Comparison of ENCODE assay signal across 9 cellular contexts in genomic region chr19:10000171-10000826, GRCh38. TPM values are rescaled to one million over a fixed set of nuclear protein-coding genes. Genes with fewer than 3 reads are reported as not detected.
DNase-seq lines count a peak whose midpoint lies in the region; ATAC-seq and TF ChIP-seq lines count a peak whose summit lies in the region.
"Had no signal": no experiment of that assay in that cellular context is flagged by ENCODE, and none has a peak within 500 bp of the region (broad histone marks: within the 10 kb centered on the region; RNA-seq: fewer than 3 reads in every experiment).

No MANE protein-coding gene starts in this region.

- no peak overlapping the region for H3K27ac ChIP-seq in CD8-positive, alpha-beta T cell (ENCODE audit: low read depth, low read length)
- H3K27ac ChIP-seq in foreskin keratinocyte (no peak overlapping the region), uterus (no peak overlapping the region)

- POLR2A ChIA-PET in CD8-positive, alpha-beta T cell (lab: Charles Lee) = no interaction called here

- H3K4me3 Mint-ChIP-seq in CD8-positive, alpha-beta T cell = no peak overlapping the region
- H3K4me3 Mint-ChIP-seq in HFFc6 = no peak overlapping the region
- peak overlapping the region; percentile 29 for H3K4me3 Mint-ChIP-seq in activated T-helper 17 cell treated with anti-CD3 and anti-CD28 coated beads, Interleukin-2, amount 50 U/mL, for 72 hours

- H3K4me1 Mint-ChIP-seq in CD8-positive, alpha-beta T cell (ENCODE audit: low read depth) = peaks cover 13% of the 10 kb centered on the region
- H3K4me1 Mint-ChIP-seq in HFFc6 (ENCODE audit: low read depth) = peaks cover 15% of the 10 kb centered on the region
- H3K4me1 Mint-ChIP-seq in activated T-helper 17 cell treated with anti-CD3 and anti-CD28 coated beads, Interleukin-2, amount 50 U/mL, for 72 hours = peaks cover 39% of the 10 kb centered on the region

- no peak overlapping the region for H3K27ac Mint-ChIP-seq in CD8-positive, alpha-beta T cell
- no peak overlapping the region for H3K27ac Mint-ChIP-seq in HFFc6
- peak overlapping the region; percentile 16 for H3K27ac Mint-ChIP-seq in activated T-helper 17 cell treated with anti-CD3 and anti-CD28 coated beads, Interleukin-2, amount 50 U/mL, for 72 hours

- no peak for TF ChIP-seq POLR2A in uterus (IDR thresholded peaks at IDR 0.05)

- no peaks in the 10 kb centered on the region for H3K9me3 ChIP-seq in CD8-positive, alpha-beta T cell (ENCODE audit: low read length)
- no peaks in the 10 kb centered on the region for H3K9me3 ChIP-seq in uterus

- DNase-seq in CD8-positive, alpha-beta T cell = peak; percentile 30 to 71 (median 59)
- peak; percentile 25 for DNase-seq in HFFc6
- DNase-seq in RPMI7951 (ENCODE audit: low read depth) = peak; percentile 59
- no peak for DNase-seq in foreskin keratinocyte
- peak; percentile 89 for DNase-seq in posterior vena cava (ENCODE audit: low spot score)
- peak; percentile 70 to 76 for DNase-seq in uterus

- CTCF ChIA-PET in CD8-positive, alpha-beta T cell (lab: Charles Lee) = interaction anchor here (0.6 to 2.9 kb wide), 20 partner anchors 8 to 795 kb away, joined by 3 to 21 read pairs (median 3); partner anchors contain the start of genes COL5A3 and PIN1

- H3K36me3 Mint-ChIP-seq in CD8-positive, alpha-beta T cell = no peaks in the 10 kb centered on the region
- H3K36me3 Mint-ChIP-seq in HFFc6 (ENCODE audit: low read depth) = no peaks in the 10 kb centered on the region
- H3K36me3 Mint-ChIP-seq in activated T-helper 17 cell treated with anti-CD3 and anti-CD28 coated beads, Interleukin-2, amount 50 U/mL, for 72 hours (ENCODE audit: low read depth) = peaks cover 89% of the 10 kb centered on the region

- peaks cover 5% of the 10 kb centered on the region for H3K27me3 ChIP-seq in CD8-positive, alpha-beta T cell (ENCODE audit: insufficient read depth, low read length)
- H3K27me3 ChIP-seq in foreskin keratinocyte (no peaks in the 10 kb centered on the region), uterus (no peaks in the 10 kb centered on the region)

- H3K4me1 ChIP-seq in CD8-positive, alpha-beta T cell (ENCODE audit: insufficient read depth, low read length) = no peaks in the 10 kb centered on the region
- H3K4me1 ChIP-seq in foreskin keratinocyte (peaks cover 4% of the 10 kb centered on the region), uterus (no peaks in the 10 kb centered on the region)

- no peaks in the 10 kb centered on the region for H3K9me3 Mint-ChIP-seq in CD8-positive, alpha-beta T cell
- no peaks in the 10 kb centered on the region for H3K9me3 Mint-ChIP-seq in HFFc6
- no peaks in the 10 kb centered on the region for H3K9me3 Mint-ChIP-seq in activated T-helper 17 cell treated with anti-CD3 and anti-CD28 coated beads, Interleukin-2, amount 50 U/mL, for 72 hours

- peak; percentile 72 for TF ChIP-seq CTCF in CD8-positive, alpha-beta T cell (IDR thresholded peaks at IDR 0.05)
- peak; percentile 92 for TF ChIP-seq CTCF in HFFc6 (IDR thresholded peaks at IDR 0.05)
- peak; percentile 74 for TF ChIP-seq CTCF in foreskin keratinocyte (conservative IDR thresholded peaks at IDR 0.05)
- TF ChIP-seq CTCF in uterus (IDR thresholded peaks at IDR 0.05) = peak; percentile 55 to 73 (median 64)

- no peak overlapping the region for H3K4me3 ChIP-seq in CD8-positive, alpha-beta T cell (ENCODE audit: low read depth, low read length)
- no peak overlapping the region for H3K4me3 ChIP-seq in uterus

- ATAC-seq in CD8-positive, alpha-beta T cell = peak; percentile 42
- no peak for ATAC-seq in activated T-helper 17 cell treated with anti-CD3 and anti-CD28 coated beads, Interleukin-2, amount 50 U/mL, for 72 hours (replicated peaks)
- no peak for ATAC-seq in foreskin keratinocyte
- ATAC-seq in GM21390 (IDR thresholded peaks at IDR 0.05; ENCODE audit: unreplicated experiment) = no peak

- H3K27me3 Mint-ChIP-seq in CD8-positive, alpha-beta T cell (ENCODE audit: low read depth) = peaks cover 40% of the 10 kb centered on the region
- no peaks in the 10 kb centered on the region; the same call in 1 of the 2 replicates for H3K27me3 Mint-ChIP-seq in HFFc6 (ENCODE audit: insufficient read depth)
- H3K27me3 Mint-ChIP-seq in activated T-helper 17 cell treated with anti-CD3 and anti-CD28 coated beads, Interleukin-2, amount 50 U/mL, for 72 hours = no peaks in the 10 kb centered on the region

- H3K36me3 ChIP-seq in CD8-positive, alpha-beta T cell (ENCODE audit: insufficient read depth, low read length) = no peaks in the 10 kb centered on the region
- no peaks in the 10 kb centered on the region for H3K36me3 ChIP-seq in uterus

- intact Hi-C loops in CD8-positive, alpha-beta T cell (cut with DNase I, micrococcal nuclease) = loop anchor here (1.0 kb wide), 1 partner anchor 66 kb away; no protein-coding TSS in a partner anchor
- intact Hi-C loops in posterior vena cava (cut with DNase I) = loop anchor here in 1 of 2 donors (5.0 kb wide), 1 partner anchor 68 kb away; no protein-coding TSS in a partner anchor
- intact Hi-C loops in uterus (cut with DNase I; ENCODE audit: low total_unique reads) = no loop called here

RNA-seq across cellular contexts. Expression of gene COL5A3, which starts 10.0 kb away (rescaled TPM):
- total RNA-seq in CD8-positive, alpha-beta T cell = 1 to 10 TPM in 1 of 2 experiments, under 1 TPM in 1; 0.94 to 1.2 TPM
- 1 to 10 TPM; 1.3 to 3.7 (median 1.4) TPM for total RNA-seq in HFFc6 (2021; fragmentation: NEBNext Ultra II Directional; extraction: Animal tissue kit (Norgen Biotek cat#: 25700))
- 3.0 and 4.8 TPM in 2 replicates for total RNA-seq in RPMI7951 (2014; rRNA removed; shearing (Covaris generic))
- total RNA-seq in activated T-helper 17 cell treated with anti-CD3 and anti-CD28 coated beads, Interleukin-2, amount 50 U/mL, for 72 hours = 10 to 100 TPM in 1 of 2 donors, 1 to 10 TPM in 1; 6.1 to 32.1 TPM
- total RNA-seq in foreskin keratinocyte (1.8 and 5.0 TPM in 2 replicates), posterior vena cava (10 to 100 TPM; 10.7 to 23.4 TPM), uterus (10 to 100 TPM; 12.6 to 43.3 (median 25.6) TPM)
- polyA plus RNA-seq in foreskin keratinocyte = 0.97 and 2.5 TPM in 2 replicates
- total RNA-seq: T-helper 2 cell treated with Interferon-gamma antibody and Interleukin-4, amounts not matched to agents 100 ng/mL and 5 ng/mL, for 36 hours had no signal

RNA-seq across cellular contexts. Expression of gene RDH8, which starts 13.0 kb away (rescaled TPM):
- total RNA-seq in CD8-positive, alpha-beta T cell = not detected
- not detected for total RNA-seq in HFFc6 (2021; fragmentation: NEBNext Ultra II Directional; extraction: Animal tissue kit (Norgen Biotek cat#: 25700))
- 0.12 TPM in 1 of 2 replicates, not detected in the other for total RNA-seq in RPMI7951 (2014; rRNA removed; shearing (Covaris generic))
- total RNA-seq in activated T-helper 17 cell treated with anti-CD3 and anti-CD28 coated beads, Interleukin-2, amount 50 U/mL, for 72 hours = under 1 TPM in 1 of 2 donors, not detected in 1; 0.26 TPM
- total RNA-seq in foreskin keratinocyte = not detected in 2 replicates
- polyA plus RNA-seq in foreskin keratinocyte = not detected in 2 replicates
- not detected for total RNA-seq in posterior vena cava
- not detected for total RNA-seq in uterus
- total RNA-seq: T-helper 2 cell treated with Interferon-gamma antibody and Interleukin-4, amounts not matched to agents 100 ng/mL and 5 ng/mL, for 36 hours had no signal

Comparison
In these comparisons a context has a peak if more than half of its experiments do, and no peak if none do; other contexts are left out.
1. DNase-seq: peak in CD8-positive, alpha-beta T cell (7 of 7), HFFc6 (single experiment), RPMI7951 (single experiment), posterior vena cava (single experiment) and uterus (2 of 2); none in foreskin keratinocyte (0 of 2).
2. Peak in every context shown above with its lines, with median percentiles within 50 percentile points of each other: CTCF ChIP-seq.